In the genomic region with DNA sequence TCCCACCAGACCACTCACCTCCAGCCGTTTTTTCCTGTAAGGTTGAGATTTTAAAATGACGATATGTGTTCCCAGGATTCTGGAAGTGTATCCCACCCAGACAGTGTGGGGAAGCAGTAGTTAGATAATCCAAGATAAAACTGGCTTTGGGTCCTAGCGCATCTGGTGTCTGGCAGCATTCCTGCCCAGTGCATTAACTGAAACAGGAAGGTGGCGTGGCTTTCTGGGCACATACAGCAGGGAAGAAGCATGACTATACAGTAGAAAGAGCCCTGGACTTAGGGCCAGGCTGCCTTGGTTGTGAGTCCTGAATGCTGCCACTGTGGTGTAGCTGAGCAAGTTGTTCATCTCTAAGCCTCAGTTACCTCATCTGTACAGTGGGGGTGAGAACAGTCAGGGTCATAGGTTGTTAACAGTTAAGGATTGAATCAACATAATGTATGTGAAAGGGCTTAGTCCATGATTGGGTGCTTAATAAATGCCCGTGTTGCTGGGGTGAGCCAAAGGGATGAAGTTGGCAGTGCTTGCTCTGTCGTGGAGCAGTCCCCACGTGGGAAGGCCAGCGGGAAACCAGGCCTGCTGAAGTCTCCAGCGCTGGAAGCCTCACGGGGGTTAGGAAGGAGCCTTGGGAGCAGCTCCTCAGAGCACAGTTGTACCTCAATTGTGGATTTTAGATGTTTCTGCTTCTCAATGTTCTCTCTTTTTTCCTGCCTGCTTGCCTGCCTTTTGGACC, we compare ENCODE assay signal across 1 cellular context.
TF ChIP-seq lines count a peak whose summit lies in the region.

No MANE protein-coding gene starts in this region.

TF ChIP-seq in GM23338, 12 proteins besides CTCF, POLR2A, EP300 and RAD21 (continued from another document):
- TF ChIP-seq, protein P1, sequence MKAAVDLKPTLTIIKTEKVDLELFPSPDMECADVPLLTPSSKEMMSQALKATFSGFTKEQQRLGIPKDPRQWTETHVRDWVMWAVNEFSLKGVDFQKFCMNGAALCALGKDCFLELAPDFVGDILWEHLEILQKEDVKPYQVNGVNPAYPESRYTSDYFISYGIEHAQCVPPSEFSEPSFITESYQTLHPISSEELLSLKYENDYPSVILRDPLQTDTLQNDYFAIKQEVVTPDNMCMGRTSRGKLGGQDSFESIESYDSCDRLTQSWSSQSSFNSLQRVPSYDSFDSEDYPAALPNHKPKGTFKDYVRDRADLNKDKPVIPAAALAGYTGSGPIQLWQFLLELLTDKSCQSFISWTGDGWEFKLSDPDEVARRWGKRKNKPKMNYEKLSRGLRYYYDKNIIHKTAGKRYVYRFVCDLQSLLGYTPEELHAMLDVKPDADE (IDR thresholded peaks at IDR 0.05) = no peak
- TF ChIP-seq CREB1 (CRISPR knock-in tag; IDR thresholded peaks at IDR 0.05; ENCODE audit: low read depth) (no peak), ZNF462 (CRISPR knock-in tag; IDR thresholded peaks at IDR 0.05) (no peak), ZNF114 (CRISPR knock-in tag; IDR thresholded peaks at IDR 0.05) (no peak)
